ENCODE assay signal across 1 cellular context in genomic region chr7:130356121-130356759, GRCh38.
TF ChIP-seq lines count a peak whose summit lies in the region.

No MANE protein-coding gene starts in this region.

TF ChIP-seq in HEK293, 187 proteins besides CTCF, POLR2A, EP300 and RAD21 (continued from another document and continues in another):
- TF ChIP-seq REST (tag by site-specific recombination; IDR thresholded peaks at IDR 0.05) (no peak; the same call in 1 of the 2 replicates), ZNF544 (tag by site-specific recombination; IDR thresholded peaks at IDR 0.05) (no peak), ZFP69B (tag by site-specific recombination; IDR thresholded peaks at IDR 0.05) (0 out of 2 replicates have a peak, but pooled peaks have one; percentile 69), ZBTB21 (tag by site-specific recombination; IDR thresholded peaks at IDR 0.05) (peak; percentile 74), ZNF18 (tag by site-specific recombination; IDR thresholded peaks at IDR 0.05) (0 out of 2 replicates have a peak, but pooled peaks have one; percentile 61), PBX3 (CRISPR knock-in tag; IDR thresholded peaks at IDR 0.05) (peak; percentile 53; the same call in 1 of the 2 replicates), ZNF629 (tag by site-specific recombination; IDR thresholded peaks at IDR 0.05) (peak; percentile 92), ZNF610 (tag by site-specific recombination; IDR thresholded peaks at IDR 0.05; ENCODE audit: borderline replicate concordance) (no peak), SCRT1 (tag by site-specific recombination; IDR thresholded peaks at IDR 0.05; ENCODE audit: borderline replicate concordance) (peak; percentile 53; the same call in 1 of the 2 replicates), ZBTB20 (tag by site-specific recombination; IDR thresholded peaks at IDR 0.05) (peak; percentile 94), AEBP2 (tag by site-specific recombination; IDR thresholded peaks at IDR 0.05; ENCODE audit: borderline replicate concordance) (no peak), ZNF560 (tag by site-specific recombination; IDR thresholded peaks at IDR 0.05; ENCODE audit: borderline replicate concordance) (no peak), PRDM6 (tag by site-specific recombination; IDR thresholded peaks at IDR 0.05) (no peak; the same call in 1 of the 2 replicates), ZNF571 (tag by site-specific recombination; IDR thresholded peaks at IDR 0.05) (no peak), ZBTB6 (tag by site-specific recombination; IDR thresholded peaks at IDR 0.05) (no peak), ZNF707 (tag by site-specific recombination; IDR thresholded peaks at IDR 0.05) (no peak), ZBTB17 (tag by site-specific recombination; IDR thresholded peaks at IDR 0.05) (peak; percentile 53; the same call in 1 of the 2 replicates), PRDM4 (tag by site-specific recombination; IDR thresholded peaks at IDR 0.05) (0 out of 2 replicates have a peak, but pooled peaks have one; percentile 17), PRDM10 (tag by site-specific recombination; IDR thresholded peaks at IDR 0.05) (peak; percentile 70), ZNF362 (tag by site-specific recombination; IDR thresholded peaks at IDR 0.05) (peak; percentile 91), ZNF302 (tag by site-specific recombination; IDR thresholded peaks at IDR 0.05; ENCODE audit: low read depth) (no peak), ZNF114 (tag by site-specific recombination; IDR thresholded peaks at IDR 0.05) (no peak), ZNF354C (tag by site-specific recombination; IDR thresholded peaks at IDR 0.05; ENCODE audit: borderline replicate concordance, low read depth) (no peak), SP3 (tag by site-specific recombination; IDR thresholded peaks at IDR 0.05) (no peak), ZNF426 (tag by site-specific recombination; IDR thresholded peaks at IDR 0.05) (no peak), ZNF843 (tag by site-specific recombination; IDR thresholded peaks at IDR 0.05) (peak; percentile 80), SCRT2 (tag by site-specific recombination; IDR thresholded peaks at IDR 0.05) (peak; percentile 84), ZBTB44 (tag by site-specific recombination; IDR thresholded peaks at IDR 0.05) (no peak), ZNF248 (tag by site-specific recombination; IDR thresholded peaks at IDR 0.05) (no peak), ZNF223 (tag by site-specific recombination; IDR thresholded peaks at IDR 0.05) (no peak), ZNF24 (tag by site-specific recombination; IDR thresholded peaks at IDR 0.05) (peak; percentile 89; the same call in 1 of the 2 replicates), HOXC10 (CRISPR knock-in tag; IDR thresholded peaks at IDR 0.05) (no peak), GFI1B (tag by site-specific recombination; IDR thresholded peaks at IDR 0.05) (no peak), FEZF1 (tag by site-specific recombination; IDR thresholded peaks at IDR 0.05) (peak; percentile 88), ZNF624 (tag by site-specific recombination; IDR thresholded peaks at IDR 0.05) (no peak), ZNF623 (tag by site-specific recombination; IDR thresholded peaks at IDR 0.05) (no peak), GLIS1 (tag by site-specific recombination; IDR thresholded peaks at IDR 0.05) (peak; percentile 93), ZNF561 (tag by site-specific recombination; IDR thresholded peaks at IDR 0.05; ENCODE audit: borderline replicate concordance) (no peak), MEIS1 (CRISPR knock-in tag; IDR thresholded peaks at IDR 0.05; ENCODE audit: borderline replicate concordance) (peak; percentile 87)
